In genomic region chr14:34053666-34054065, GRCh38 we compare ENCODE assay signal across 11 cellular contexts.
DNase-seq lines count a peak whose midpoint lies in the region; ATAC-seq and TF ChIP-seq lines count a peak whose summit lies in the region.
"Had no signal": no experiment of that assay in that cellular context is flagged by ENCODE, and none has a peak within 500 bp of the region (broad histone marks: within the 10 kb centered on the region; RNA-seq: fewer than 3 reads in every experiment).

No MANE protein-coding gene starts in this region.

- no peak overlapping the region for H2BK5ac ChIP-seq in mesenchymal stem cell (ENCODE audit: low read depth, low read length, poor library complexity, severe bottlenecking)

- no peak for ATAC-seq in activated CD8-positive, alpha-beta T cell treated with anti-CD3 and anti-CD28 coated beads, Interleukin-2, amount 10 ng/mL, durations not matched to agents 7 days and 5 days
- ATAC-seq in activated CD8-positive, alpha-beta T cell treated with anti-CD3 and anti-CD28 coated beads for 36 hours, result no peak
- ATAC-seq in foreskin keratinocyte, result no peak
- ATAC-seq: esophagus mucosa had no signal

- peaks cover 70% of the 10 kb centered on the region for H3K4me1 Mint-ChIP-seq in activated CD8-positive, alpha-beta T cell treated with anti-CD3 and anti-CD28 coated beads, Interleukin-2, amount 10 ng/mL, durations not matched to agents 7 days and 5 days (ENCODE audit: low read depth)
- peaks cover 25% of the 10 kb centered on the region for H3K4me1 Mint-ChIP-seq in activated CD8-positive, alpha-beta T cell treated with anti-CD3 and anti-CD28 coated beads for 36 hours (ENCODE audit: low read depth)

- WGBS in esophagus muscularis mucosa, result 56% methylated on average over 3 of the region's 3 CpGs
- WGBS in mesenchymal stem cell, result 96% methylated on average over 3 of the region's 3 CpGs

- H3K4me3 ChIP-seq in esophagus muscularis mucosa, result no peak overlapping the region
- no peak overlapping the region for H3K4me3 ChIP-seq in mesenchymal stem cell (ENCODE audit: insufficient read depth in 1 of 2, low read depth in 1 of 2, low read length in 2 of 2)
- H3K4me3 ChIP-seq in uterus, result no peak overlapping the region

- no peak overlapping the region for H2AFZ ChIP-seq in mesenchymal stem cell (ENCODE audit: low read depth, low read length)

- CTCF ChIA-PET in activated CD8-positive, alpha-beta T cell treated with anti-CD3 and anti-CD28 coated beads, Interleukin-2, amount 10 ng/mL, durations not matched to agents 7 days and 5 days (lab: Charles Lee), result interaction anchor here (0.9 to 1.4 kb wide), 2 partner anchors 10 to 173 kb away, joined by 3 to 4 read pairs; no protein-coding TSS in a partner anchor
- CTCF ChIA-PET in activated CD8-positive, alpha-beta T cell treated with anti-CD3 and anti-CD28 coated beads for 36 hours (lab: Charles Lee), result interaction anchor here (1.5 kb wide), 1 partner anchor 14 kb away, joined by 4 read pairs; no protein-coding TSS in a partner anchor

- H3K9me3 ChIP-seq in esophagus muscularis mucosa (no peaks in the 10 kb centered on the region), mesenchymal stem cell (ENCODE audit: control insufficient read depth, low read length) (no peaks in the 10 kb centered on the region), uterus (no peaks in the 10 kb centered on the region)

- no peaks in the 10 kb centered on the region for H3K79me1 ChIP-seq in mesenchymal stem cell (replicated peaks; ENCODE audit: low read length, poor library complexity, severe bottlenecking)

- H3K14ac ChIP-seq in mesenchymal stem cell (ENCODE audit: low read length in 2 of 2), result no peak overlapping the region

- H3K27ac Mint-ChIP-seq in activated CD8-positive, alpha-beta T cell treated with anti-CD3 and anti-CD28 coated beads, Interleukin-2, amount 10 ng/mL, durations not matched to agents 7 days and 5 days, result peak overlapping the region; percentile 44
- H3K27ac Mint-ChIP-seq in activated CD8-positive, alpha-beta T cell treated with anti-CD3 and anti-CD28 coated beads for 36 hours, result no peak overlapping the region

- H3K23ac ChIP-seq in mesenchymal stem cell (ENCODE audit: low read length in 2 of 2), result no peak overlapping the region

- H3K36me3 ChIP-seq in esophagus muscularis mucosa, result no peaks in the 10 kb centered on the region
- no peaks in the 10 kb centered on the region for H3K36me3 ChIP-seq in mesenchymal stem cell (ENCODE audit: control insufficient read depth in 1 of 2, insufficient read depth in 2 of 2, low read depth in 1 of 2, low read length in 2 of 2)
- H3K36me3 ChIP-seq in uterus, result no peaks in the 10 kb centered on the region

- no peak overlapping the region for H3K4me2 ChIP-seq in mesenchymal stem cell (ENCODE audit: low read length, poor library complexity, severe bottlenecking)
- H3K4me2 ChIP-seq: KMS-11 had no signal

- H4K91ac ChIP-seq in mesenchymal stem cell (ENCODE audit: low read length), result no peak overlapping the region

- no peak overlapping the region for H2AK5ac ChIP-seq in mesenchymal stem cell (ENCODE audit: low read length, severe bottlenecking)

- H3K27me3 Mint-ChIP-seq in activated CD8-positive, alpha-beta T cell treated with anti-CD3 and anti-CD28 coated beads, Interleukin-2, amount 10 ng/mL, durations not matched to agents 7 days and 5 days (ENCODE audit: low read depth), result peaks cover 12% of the 10 kb centered on the region
- peaks cover 12% of the 10 kb centered on the region for H3K27me3 Mint-ChIP-seq in activated CD8-positive, alpha-beta T cell treated with anti-CD3 and anti-CD28 coated beads for 36 hours

- no peak overlapping the region for H3K4ac ChIP-seq in mesenchymal stem cell (ENCODE audit: low read depth in 1 of 2, low read length in 2 of 2)

- H2BK120ac ChIP-seq in mesenchymal stem cell (ENCODE audit: low read depth, low read length), result no peak overlapping the region

- H3K18ac ChIP-seq in mesenchymal stem cell (ENCODE audit: low read depth in 1 of 2, low read length in 2 of 2), result peak overlapping the region in 1 of 2 experiments; percentile 1

- POLR2A ChIA-PET in activated CD8-positive, alpha-beta T cell treated with anti-CD3 and anti-CD28 coated beads, Interleukin-2, amount 10 ng/mL, durations not matched to agents 7 days and 5 days (lab: Charles Lee), result no interaction called here
- POLR2A ChIA-PET in activated CD8-positive, alpha-beta T cell treated with anti-CD3 and anti-CD28 coated beads for 36 hours (lab: Charles Lee), result no interaction called here

- H3K4me3 Mint-ChIP-seq in activated CD8-positive, alpha-beta T cell treated with anti-CD3 and anti-CD28 coated beads, Interleukin-2, amount 10 ng/mL, durations not matched to agents 7 days and 5 days, result no peak overlapping the region
- H3K4me3 Mint-ChIP-seq in activated CD8-positive, alpha-beta T cell treated with anti-CD3 and anti-CD28 coated beads for 36 hours, result no peak overlapping the region

- H3K9ac ChIP-seq in mesenchymal stem cell (ENCODE audit: low read length), result no peak overlapping the region
- H3K9ac ChIP-seq: KMS-11 had no signal

- H2BK12ac ChIP-seq in mesenchymal stem cell (ENCODE audit: low read length in 2 of 2), result peak overlapping the region in 1 of 2 experiments; percentile 31

- TF ChIP-seq CTCF in activated CD8-positive, alpha-beta T cell treated with anti-CD3 and anti-CD28 coated beads for 36 hours (IDR thresholded peaks at IDR 0.05), result no peak
- TF ChIP-seq CTCF in esophagus muscularis mucosa (IDR thresholded peaks at IDR 0.05), result peak in 2 of 3 experiments; percentile 14 to 21
- TF ChIP-seq CTCF in uterus (IDR thresholded peaks at IDR 0.05), result peak; percentile 10 to 45 (median 33)
- no peak for TF ChIP-seq CTCF in foreskin keratinocyte (conservative IDR thresholded peaks at IDR 0.05)

- no peak for TF ChIP-seq POLR2A in esophagus muscularis mucosa (IDR thresholded peaks at IDR 0.05; ENCODE audit: low read depth)
- no peak for TF ChIP-seq POLR2A in uterus (IDR thresholded peaks at IDR 0.05)

- TF ChIP-seq EP300 in esophagus muscularis mucosa (IDR thresholded peaks at IDR 0.05), result no peak

- intact Hi-C loops in activated CD8-positive, alpha-beta T cell treated with anti-CD3 and anti-CD28 coated beads for 36 hours (cut with micrococcal nuclease), result no loop called here
- intact Hi-C loops in esophagus muscularis mucosa (cut with DNase I) (no loop called here), uterus (cut with DNase I; ENCODE audit: low total_unique reads) (no loop called here)

- no peak for DNase-seq in activated CD8-positive, alpha-beta T cell treated with anti-CD3 and anti-CD28 coated beads, Interleukin-2, amount 10 ng/mL, durations not matched to agents 7 days and 5 days
- no peak for DNase-seq in activated CD8-positive, alpha-beta T cell treated with anti-CD3 and anti-CD28 coated beads for 36 hours
- DNase-seq in esophagus muscularis mucosa (ENCODE audit: extremely low spot score) (peak; percentile 91), mesenchymal stem cell (no peak), uterus (peak; percentile 81 to 83), foreskin keratinocyte (no peak)
- DNase-seq in activated CD8-positive, alpha-beta memory T cell treated with anti-CD3 and anti-CD28 coated beads, Interleukin-2, amount 50 U/mL, for 48 hours, result no peak
- no peak for DNase-seq in stimulated activated naive CD4-positive, alpha-beta T cell (lab: John Stamatoyannopoulos, UW)
- DNase-seq: retina had no signal

- H3K36me3 Mint-ChIP-seq in activated CD8-positive, alpha-beta T cell treated with anti-CD3 and anti-CD28 coated beads, Interleukin-2, amount 10 ng/mL, durations not matched to agents 7 days and 5 days (ENCODE audit: low read depth), result peaks cover 35% of the 10 kb centered on the region
- no peaks in the 10 kb centered on the region for H3K36me3 Mint-ChIP-seq in activated CD8-positive, alpha-beta T cell treated with anti-CD3 and anti-CD28 coated beads for 36 hours (ENCODE audit: low read depth)

- H3K4me1 ChIP-seq in esophagus muscularis mucosa (peaks cover 0 to 19% (median 13%) of the 10 kb centered on the region in 4 donors), mesenchymal stem cell (ENCODE audit: control insufficient read depth, insufficient read depth, low read depth, low read length) (peaks cover 9% of the 10 kb centered on the region), uterus (peaks cover 0 to 9% of the 10 kb centered on the region in 2 donors), foreskin keratinocyte (peaks cover 9% of the 10 kb centered on the region)

- H4K8ac ChIP-seq in mesenchymal stem cell (ENCODE audit: low read length), result no peak overlapping the region

- peak overlapping the region; percentile 6 for H2BK15ac ChIP-seq in mesenchymal stem cell (ENCODE audit: low read depth, poor library complexity, severe bottlenecking)

- H3K9me3 Mint-ChIP-seq in activated CD8-positive, alpha-beta T cell treated with anti-CD3 and anti-CD28 coated beads, Interleukin-2, amount 10 ng/mL, durations not matched to agents 7 days and 5 days (ENCODE audit: insufficient read depth), result peaks cover 5% of the 10 kb centered on the region
- peaks cover 2% of the 10 kb centered on the region for H3K9me3 Mint-ChIP-seq in activated CD8-positive, alpha-beta T cell treated with anti-CD3 and anti-CD28 coated beads for 36 hours

- H3K27me3 ChIP-seq in esophagus muscularis mucosa, result no peaks in the 10 kb centered on the region
- H3K27me3 ChIP-seq in mesenchymal stem cell (ENCODE audit: control insufficient read depth in 1 of 2, insufficient read depth in 1 of 2, low read length in 2 of 2), result no peaks in the 10 kb centered on the region
- H3K27me3 ChIP-seq in uterus, result no peaks in the 10 kb centered on the region
- no peaks in the 10 kb centered on the region for H3K27me3 ChIP-seq in foreskin keratinocyte

- peak overlapping the region in 3 of 4 donors; percentile 23 to 34 (median 33) for H3K27ac ChIP-seq in esophagus muscularis mucosa (replicated peaks in 1 of 4)
- H3K27ac ChIP-seq in mesenchymal stem cell (ENCODE audit: low read length, poor library complexity, severe bottlenecking), result no peak overlapping the region
- peak overlapping the region; percentile 62 to 64 for H3K27ac ChIP-seq in uterus
- H3K27ac ChIP-seq in foreskin keratinocyte, result no peak overlapping the region
- H3K27ac ChIP-seq: KMS-11 had no signal

Comparison
In these comparisons a context has a peak if more than half of its experiments do, and no peak if none do; other contexts are left out.
1. DNase-seq: peak in esophagus muscularis mucosa (single experiment) and uterus (2 of 2); none in activated CD8-positive, alpha-beta T cell treated with anti-CD3 and anti-CD28 coated beads, Interleukin-2, amount 10 ng/mL, durations not matched to agents 7 days and 5 days (single experiment), activated CD8-positive, alpha-beta T cell treated with anti-CD3 and anti-CD28 coated beads for 36 hours (single experiment), mesenchymal stem cell (single experiment), activated CD8-positive, alpha-beta memory T cell treated with anti-CD3 and anti-CD28 coated beads, Interleukin-2, amount 50 U/mL, for 48 hours (single experiment), stimulated activated naive CD4-positive, alpha-beta T cell (0 of 6) and foreskin keratinocyte (0 of 2).
2. CTCF ChIP-seq: peak in esophagus muscularis mucosa (2 of 3) and uterus (4 of 4); none in activated CD8-positive, alpha-beta T cell treated with anti-CD3 and anti-CD28 coated beads for 36 hours (single experiment) and foreskin keratinocyte (single experiment).
3. H3K27ac ChIP-seq: peak in esophagus muscularis mucosa (3 of 4) and uterus (2 of 2); none in mesenchymal stem cell (single experiment) and foreskin keratinocyte (single experiment).